In genomic region chr1:24605534-24606295, GRCh38 we compare ENCODE assay signal across 22 cellular contexts. TPM values are rescaled to one million over a fixed set of nuclear protein-coding genes. Genes with fewer than 3 reads are reported as not detected.
"Had no signal": no experiment of that assay in that cellular context is flagged by ENCODE, and none has a peak within 500 bp of the region (broad histone marks: within the 10 kb centered on the region; RNA-seq: fewer than 3 reads in every experiment).

No MANE protein-coding gene starts in this region.

- H3K4me3 Mint-ChIP-seq: memory B cell; naive thymus-derived CD4-positive, alpha-beta T cell; nephron progenitor cell had no signal

- H3K27me3 ChIP-seq: upper lobe of right lung, vagina had no signal

- H3K4me1 ChIP-seq: left lung, lower lobe of right lung, parathyroid adenoma, prostate gland, sigmoid colon, stomach, upper lobe of right lung, vagina had no signal

- H3K79me2 ChIP-seq: parathyroid adenoma had no signal

- H2AFZ ChIP-seq: parathyroid adenoma had no signal

- H3K27me3 Mint-ChIP-seq: memory B cell had no signal

- H3K36me3 Mint-ChIP-seq: memory B cell; naive thymus-derived CD4-positive, alpha-beta T cell had no signal

- H3K9ac ChIP-seq: parathyroid adenoma had no signal

- H3K4me3 ChIP-seq: coronary artery, left lung, lower lobe of right lung, prostate gland, sigmoid colon, stomach, upper lobe of right lung, vagina had no signal

- ATAC-seq: esophagus mucosa; lower lobe of right lung; naive thymus-derived CD4-positive, alpha-beta T cell; upper lobe of right lung had no signal

- H3K9me3 ChIP-seq: left lung, lower lobe of right lung, prostate gland, sigmoid colon, stomach, upper lobe of right lung, vagina had no signal

- DNase-seq: central memory CD4-positive, alpha-beta T cell; effector CD4-positive, alpha-beta T cell; kidney glomerular epithelial cell; left lung; lower lobe of right lung; naive thymus-derived CD4-positive, alpha-beta T cell; nephron progenitor cell; sigmoid colon; stimulated activated CD4-positive, alpha-beta T cell treated with anti-CD3 and anti-CD28 coated beads, Interleukin-12 subunit alpha, Interleukin-12 subunit beta, amount 100 ng/mL, for 4 hours; stimulated activated naive CD4-positive, alpha-beta T cell; stomach; substantia nigra; upper lobe of right lung had no signal

- H3K9me3 Mint-ChIP-seq: memory B cell; naive thymus-derived CD4-positive, alpha-beta T cell; nephron progenitor cell had no signal

- H3K27ac ChIP-seq: coronary artery, left lung, lower lobe of right lung, parathyroid adenoma, prostate gland, sigmoid colon, stomach, upper lobe of right lung, vagina had no signal

- H3K4me1 Mint-ChIP-seq: memory B cell, nephron progenitor cell had no signal

- H3K27ac Mint-ChIP-seq: memory B cell; naive thymus-derived CD4-positive, alpha-beta T cell; nephron progenitor cell had no signal

- H3K36me3 ChIP-seq: left lung, lower lobe of right lung, prostate gland, sigmoid colon, stomach, upper lobe of right lung, vagina had no signal

RNA-seq across cellular contexts. Expression of gene NCMAP, which starts 49.8 kb away (rescaled TPM):
- total RNA-seq: chondrocyte, dermis microvascular lymphatic vessel endothelial cell, fibroblast of lung, sigmoid colon had no signal
- polyA plus RNA-seq: fibroblast of lung had no signal
